In the genomic region with DNA sequence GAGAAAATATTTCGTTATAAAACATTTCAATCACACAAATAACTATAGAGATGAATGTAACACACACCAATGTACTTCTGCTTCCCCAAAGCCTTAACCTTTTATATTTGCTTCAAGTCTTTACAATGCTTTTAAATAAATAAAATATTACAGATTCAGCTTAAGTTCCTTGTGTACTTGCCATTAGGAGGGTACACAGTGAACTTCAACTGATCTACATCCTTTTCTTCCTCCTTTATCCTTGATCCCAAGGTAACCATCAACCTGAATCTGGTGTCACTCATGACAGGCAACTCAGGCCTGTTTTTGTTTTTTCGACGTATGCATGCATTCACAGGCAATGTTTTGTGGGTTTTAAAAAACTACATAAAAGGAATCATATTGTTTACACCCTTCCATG, we compare ENCODE assay signal across 38 cellular contexts.
"Had no signal": no experiment of that assay in that cellular context is flagged by ENCODE, and none has a peak within 500 bp of the region (broad histone marks: within the 10 kb centered on the region; RNA-seq: fewer than 3 reads in every experiment).

No MANE protein-coding gene starts in this region.

- FAIRE-seq: astrocyte had no signal

- H3K9me3 ChIP-seq: adrenal gland, ascending aorta, body of pancreas, breast epithelium had no signal

- H3K4me3 Mint-ChIP-seq: activated naive CD4-positive, alpha-beta T cell treated with anti-CD3 and anti-CD28 coated beads for 36 hours; activated naive CD4-positive, alpha-beta T cell treated with anti-CD3 and anti-CD28 coated beads, Interleukin-2, amount 10 ng/mL, durations not matched to agents 7 days and 5 days; activated naive CD4-positive, alpha-beta T cell treated with anti-CD3 and anti-CD28 coated beads, Interleukin-2, amount 50 U/mL, for 24 hours; activated naive CD8-positive, alpha-beta T cell; activated naive CD8-positive, alpha-beta T cell treated with anti-CD3 and anti-CD28 coated beads for 36 hours; activated naive CD8-positive, alpha-beta T cell treated with anti-CD3 and anti-CD28 coated beads, Interleukin-2, amount 10 ng/mL, durations not matched to agents 7 days and 5 days; activated naive CD8-positive, alpha-beta T cell treated with anti-CD3 and anti-CD28 coated beads, Interleukin-2, amount 50 U/mL, for 24 hours; activated T-cell treated with anti-CD3 and anti-CD28 coated beads, Interleukin-2, amount 50 U/mL, for 24 hours; activated T-cell treated with anti-CD3 and anti-CD28 coated beads, Interleukin-2, amount 50 U/mL, for 4 hours; activated T-cell treated with anti-CD3 and anti-CD28 coated beads, Interleukin-2, amount 50 U/mL, for 72 hours; activated T-helper 1 cell treated with anti-CD3 and anti-CD28 coated beads, Interleukin-12 subunit alpha, Interleukin-12 subunit beta, Interleukin-2, Interleukin-4 antibody, amounts not matched to agents 30 ng/mL and 10 ng/mL and 1 ng/mL, durations not matched to agents 14 hours and 24 hours and 36 hours; activated T-helper 17 cell treated with anti-CD3 and anti-CD28 coated beads, Interleukin-2, amount 50 U/mL, for 72 hours; brain; central memory CD8-positive, alpha-beta T cell had no signal

- H3K36me3 ChIP-seq: adrenal gland, ascending aorta, brain microvascular endothelial cell, breast epithelium, cardiac muscle cell had no signal

- H3K27ac Mint-ChIP-seq: activated naive CD4-positive, alpha-beta T cell treated with anti-CD3 and anti-CD28 coated beads for 36 hours; activated naive CD4-positive, alpha-beta T cell treated with anti-CD3 and anti-CD28 coated beads, Interleukin-2, amount 10 ng/mL, durations not matched to agents 7 days and 5 days; activated naive CD4-positive, alpha-beta T cell treated with anti-CD3 and anti-CD28 coated beads, Interleukin-2, amount 50 U/mL, for 24 hours; activated naive CD4-positive, alpha-beta T cell treated with anti-CD3 and anti-CD28 coated beads, Interleukin-2, amount 50 U/mL, for 72 hours; activated naive CD8-positive, alpha-beta T cell; activated naive CD8-positive, alpha-beta T cell treated with anti-CD3 and anti-CD28 coated beads for 36 hours; activated naive CD8-positive, alpha-beta T cell treated with anti-CD3 and anti-CD28 coated beads, Interleukin-2, amount 10 ng/mL, durations not matched to agents 7 days and 5 days; activated naive CD8-positive, alpha-beta T cell treated with anti-CD3 and anti-CD28 coated beads, Interleukin-2, amount 50 U/mL, for 24 hours; activated T-cell treated with anti-CD3 and anti-CD28 coated beads, Interleukin-2, amount 50 U/mL, for 24 hours; activated T-cell treated with anti-CD3 and anti-CD28 coated beads, Interleukin-2, amount 50 U/mL, for 72 hours; activated T-helper 1 cell treated with anti-CD3 and anti-CD28 coated beads, Interleukin-12 subunit alpha, Interleukin-12 subunit beta, Interleukin-2, Interleukin-4 antibody, amounts not matched to agents 30 ng/mL and 10 ng/mL and 1 ng/mL, durations not matched to agents 14 hours and 24 hours and 36 hours; activated T-helper 17 cell treated with anti-CD3 and anti-CD28 coated beads, Interleukin-2, amount 50 U/mL, for 72 hours; activated T-helper 2 cell treated with anti-CD3 and anti-CD28 coated beads, Interferon-gamma antibody, Interleukin-2, Interleukin-4, amounts not matched to agents 10 μg/mL and 5 μg/mL and 100 μg/mL, durations not matched to agents 14 hours and 24 hours and 36 hours; brain had no signal

- H3K9me3 Mint-ChIP-seq: activated naive CD4-positive, alpha-beta T cell treated with anti-CD3 and anti-CD28 coated beads for 36 hours; activated naive CD4-positive, alpha-beta T cell treated with anti-CD3 and anti-CD28 coated beads, Interleukin-2, amount 10 ng/mL, durations not matched to agents 7 days and 5 days; activated naive CD4-positive, alpha-beta T cell treated with anti-CD3 and anti-CD28 coated beads, Interleukin-2, amount 50 U/mL, for 24 hours; activated naive CD4-positive, alpha-beta T cell treated with anti-CD3 and anti-CD28 coated beads, Interleukin-2, amount 50 U/mL, for 72 hours; activated naive CD8-positive, alpha-beta T cell treated with anti-CD3 and anti-CD28 coated beads for 36 hours; activated naive CD8-positive, alpha-beta T cell treated with anti-CD3 and anti-CD28 coated beads, Interleukin-2, amount 10 ng/mL, durations not matched to agents 7 days and 5 days; activated naive CD8-positive, alpha-beta T cell treated with anti-CD3 and anti-CD28 coated beads, Interleukin-2, amount 50 U/mL, for 24 hours; activated T-cell treated with anti-CD3 and anti-CD28 coated beads, Interleukin-2, amount 50 U/mL, for 24 hours; activated T-cell treated with anti-CD3 and anti-CD28 coated beads, Interleukin-2, amount 50 U/mL, for 4 hours; activated T-cell treated with anti-CD3 and anti-CD28 coated beads, Interleukin-2, amount 50 U/mL, for 72 hours; activated T-helper 1 cell treated with anti-CD3 and anti-CD28 coated beads, Interleukin-12 subunit alpha, Interleukin-12 subunit beta, Interleukin-2, Interleukin-4 antibody, amounts not matched to agents 30 ng/mL and 10 ng/mL and 1 ng/mL, durations not matched to agents 14 hours and 24 hours and 36 hours; activated T-helper 17 cell treated with anti-CD3 and anti-CD28 coated beads, Interleukin-2, amount 50 U/mL, for 72 hours; activated T-helper 2 cell treated with anti-CD3 and anti-CD28 coated beads, Interferon-gamma antibody, Interleukin-2, Interleukin-4, amounts not matched to agents 10 μg/mL and 5 μg/mL and 100 μg/mL, durations not matched to agents 14 hours and 24 hours and 36 hours; brain; central memory CD8-positive, alpha-beta T cell had no signal

- H3K27me3 ChIP-seq: adrenal gland, ascending aorta, body of pancreas, breast epithelium, cardiac muscle cell had no signal

- H3K36me3 Mint-ChIP-seq: activated naive CD4-positive, alpha-beta T cell treated with anti-CD3 and anti-CD28 coated beads, Interleukin-2, amount 10 ng/mL, durations not matched to agents 7 days and 5 days; activated naive CD4-positive, alpha-beta T cell treated with anti-CD3 and anti-CD28 coated beads, Interleukin-2, amount 50 U/mL, for 24 hours; activated naive CD4-positive, alpha-beta T cell treated with anti-CD3 and anti-CD28 coated beads, Interleukin-2, amount 50 U/mL, for 72 hours; activated naive CD8-positive, alpha-beta T cell; activated naive CD8-positive, alpha-beta T cell treated with anti-CD3 and anti-CD28 coated beads for 36 hours; activated naive CD8-positive, alpha-beta T cell treated with anti-CD3 and anti-CD28 coated beads, Interleukin-2, amount 10 ng/mL, durations not matched to agents 7 days and 5 days; brain had no signal

- DNase-seq: activated effector memory CD4-positive, alpha-beta T cell treated with anti-CD3 and anti-CD28 coated beads, Interleukin-2, amount 50 U/mL, for 16 hours; activated effector memory CD4-positive, alpha-beta T cell treated with Interleukin-2 at 50 U/mL for 16 hours; activated gamma-delta T cell; activated gamma-delta T cell treated with Interleukin-2 at 50 U/mL for 16 hours; activated naive CD4-positive, alpha-beta T cell; activated naive CD4-positive, alpha-beta T cell treated with anti-CD3 and anti-CD28 coated beads for 36 hours; activated naive CD4-positive, alpha-beta T cell treated with anti-CD3 and anti-CD28 coated beads, Interleukin-2, amount 10 ng/mL, durations not matched to agents 7 days and 5 days; activated naive CD4-positive, alpha-beta T cell treated with anti-CD3 and anti-CD28 coated beads, Interleukin-2, amount 50 U/mL, for 16 hours; activated naive CD4-positive, alpha-beta T cell treated with Interleukin-2 at 50 U/mL for 16 hours; activated naive CD8-positive, alpha-beta T cell treated with anti-CD3 and anti-CD28 coated beads for 36 hours; activated naive CD8-positive, alpha-beta T cell treated with anti-CD3 and anti-CD28 coated beads, Interleukin-2, amount 10 ng/mL, durations not matched to agents 7 days and 5 days; activated naive CD8-positive, alpha-beta T cell treated with anti-CD3 and anti-CD28 coated beads, Interleukin-2, amount 50 U/mL, for 24 hours; activated T-cell treated with anti-CD3 and anti-CD28 coated beads, Interleukin-2, amount 50 U/mL, for 24 hours; activated T-cell treated with anti-CD3 and anti-CD28 coated beads, Interleukin-2, amount 50 U/mL, for 4 hours; activated T-cell treated with anti-CD3 and anti-CD28 coated beads, Interleukin-2, amount 50 U/mL, for 48 hours; activated T-cell treated with anti-CD3 and anti-CD28 coated beads, Interleukin-2, amount 50 U/mL, for 72 hours; adrenal gland; amniotic stem cell; amygdala; anterior cingulate cortex; aorta; body of pancreas; brain microvascular endothelial cell; caudate nucleus; central memory CD4-positive, alpha-beta T cell; cerebellar nuclear complex had no signal

- H3K4me3 ChIP-seq: adrenal gland, ascending aorta, body of pancreas, breast epithelium, cardiac muscle cell had no signal

- H3K4me1 Mint-ChIP-seq: activated naive CD4-positive, alpha-beta T cell treated with anti-CD3 and anti-CD28 coated beads, Interleukin-2, amount 10 ng/mL, durations not matched to agents 7 days and 5 days; activated naive CD8-positive, alpha-beta T cell treated with anti-CD3 and anti-CD28 coated beads, Interleukin-2, amount 10 ng/mL, durations not matched to agents 7 days and 5 days; central memory CD8-positive, alpha-beta T cell had no signal

- ATAC-seq: activated naive CD4-positive, alpha-beta T cell treated with anti-CD3 and anti-CD28 coated beads, Interleukin-2, amount 50 U/mL, for 72 hours; activated naive CD8-positive, alpha-beta T cell treated with anti-CD3 and anti-CD28 coated beads, Interleukin-2, amount 50 U/mL, for 24 hours; activated T-cell treated with anti-CD3 and anti-CD28 coated beads, Interleukin-2, amount 50 U/mL, for 4 hours; activated T-cell treated with anti-CD3 and anti-CD28 coated beads, Interleukin-2, amount 50 U/mL, for 72 hours; activated T-helper 17 cell treated with anti-CD3 and anti-CD28 coated beads, Interleukin-2, amount 50 U/mL, for 72 hours; body of pancreas had no signal

- H3K27me3 Mint-ChIP-seq: activated naive CD4-positive, alpha-beta T cell treated with anti-CD3 and anti-CD28 coated beads, Interleukin-2, amount 50 U/mL, for 24 hours; activated naive CD8-positive, alpha-beta T cell; activated T-helper 17 cell treated with anti-CD3 and anti-CD28 coated beads, Interleukin-2, amount 50 U/mL, for 72 hours had no signal

- H3K4me1 ChIP-seq: adrenal gland, body of pancreas, breast epithelium had no signal

- H3K27ac ChIP-seq: adrenal gland, ascending aorta, body of pancreas, brain microvascular endothelial cell, breast epithelium, cardiac muscle cell had no signal
